In genomic region chr10:119079572-119080520, GRCh38 we compare ENCODE assay signal across 8 cellular contexts. TPM values are rescaled to one million over a fixed set of nuclear protein-coding genes. Genes with fewer than 3 reads are reported as not detected.
DNase-seq lines count a peak whose midpoint lies in the region; ATAC-seq, FAIRE-seq and TF ChIP-seq lines count a peak whose summit lies in the region.

No MANE protein-coding gene starts in this region.

- H3K27ac ChIP-seq in A549 (peak overlapping the region; percentile 96 to 99), esophagus (ENCODE audit: low read depth in 2 of 2, low read length in 1 of 2) (peak overlapping the region; percentile 93 to 96), muscle layer of duodenum (ENCODE audit: low read length) (peak overlapping the region; percentile 99)

- POLR2A ChIA-PET in A549 (lab: Yijun Ruan, JAX), result interaction anchor here (0.7 to 1.6 kb wide), 3 partner anchors 11 to 73 kb away, joined by 3 read pairs; no protein-coding TSS in a partner anchor

- H3K4me1 Mint-ChIP-seq in activated T-cell treated with anti-CD3 and anti-CD28 coated beads, Interleukin-2, amount 50 U/mL, for 24 hours (ENCODE audit: low read depth), result peaks cover 39% of the 10 kb centered on the region

- DNase-seq in A549 (ENCODE audit: low read depth in 1 of 2, low spot score in 1 of 2) (peak; percentile 76 to 80), GM13977 (ENCODE audit: low spot score) (peak; percentile 87), NCI-H2227 treated with DMSO at 0.1 percent for 48 hours (lab: John Stamatoyannopoulos, UW) (peak; percentile 20)
- DNase-seq in activated T-cell treated with anti-CD3 and anti-CD28 coated beads, Interleukin-2, amount 50 U/mL, for 24 hours, result peak; percentile 79
- peak; percentile 44 to 67 for DNase-seq in stimulated activated CD8-positive, alpha-beta memory T cell treated with anti-CD3 and anti-CD28 coated beads, Interleukin-7, amount 100 ng/mL, for 48 hours (ENCODE audit: extremely low read depth in 1 of 2, low read depth in 1 of 2)

- H3K27ac Mint-ChIP-seq in activated T-cell treated with anti-CD3 and anti-CD28 coated beads, Interleukin-2, amount 50 U/mL, for 24 hours, result peak overlapping the region; percentile 97

- H3K4me3 ChIP-seq in A549 (peak overlapping the region; percentile 85), esophagus (ENCODE audit: low read depth in 1 of 2, low read length in 2 of 2) (peak overlapping the region; percentile 70 to 93), muscle layer of duodenum (ENCODE audit: low read depth in 1 of 2, low read length in 2 of 2) (peak overlapping the region; percentile 79 to 93)

- ATAC-seq in A549 (peak; percentile 85 to 91), HG02870 (IDR thresholded peaks at IDR 0.05; ENCODE audit: unreplicated experiment) (peak; percentile 53)

- H3K9me3 ChIP-seq in A549 (no peaks in the 10 kb centered on the region), esophagus (ENCODE audit: control insufficient read depth in 2 of 2, insufficient read depth in 1 of 2, low read depth in 1 of 2, low read length in 1 of 2) (no peaks in the 10 kb centered on the region), muscle layer of duodenum (ENCODE audit: control insufficient read depth in 1 of 2, low read length in 2 of 2) (no peaks in the 10 kb centered on the region)

- H3K27me3 ChIP-seq in esophagus (ENCODE audit: control insufficient read depth in 1 of 2, insufficient read depth in 2 of 2, low read length in 2 of 2), result no peaks in the 10 kb centered on the region
- no peaks in the 10 kb centered on the region for H3K27me3 ChIP-seq in muscle layer of duodenum (ENCODE audit: low read depth, low read length)

- H3K9me3 Mint-ChIP-seq in activated T-cell treated with anti-CD3 and anti-CD28 coated beads, Interleukin-2, amount 50 U/mL, for 24 hours, result no peaks in the 10 kb centered on the region

- peak; percentile 42 for TF ChIP-seq POLR2A in A549 (IDR thresholded peaks at IDR 0.05; ENCODE audit: low read length)

- H3K4me3 Mint-ChIP-seq in activated T-cell treated with anti-CD3 and anti-CD28 coated beads, Interleukin-2, amount 50 U/mL, for 24 hours, result peak overlapping the region; percentile 98

- CTCF ChIA-PET in A549 (lab: Yijun Ruan, JAX), result no interaction called here

- TF ChIP-seq RAD21 in A549 (conservative IDR thresholded peaks at IDR 0.05 in 1 of 2, IDR thresholded peaks at IDR 0.05 in 1 of 2), result no peak

- peaks cover 58% of the 10 kb centered on the region for H3K36me3 Mint-ChIP-seq in activated T-cell treated with anti-CD3 and anti-CD28 coated beads, Interleukin-2, amount 50 U/mL, for 24 hours (ENCODE audit: low read depth)

- no peaks in the 10 kb centered on the region for H3K36me3 ChIP-seq in esophagus (ENCODE audit: control insufficient read depth in 2 of 2, insufficient read depth in 2 of 2, low read length in 1 of 2)
- peaks cover 0 to 6% of the 10 kb centered on the region in 2 donors for H3K36me3 ChIP-seq in muscle layer of duodenum (ENCODE audit: control insufficient read depth in 1 of 2, insufficient read depth in 2 of 2, low read length in 2 of 2)

- H3K4me2 ChIP-seq in A549, result peak overlapping the region; percentile 98

- no peaks in the 10 kb centered on the region for H3K27me3 Mint-ChIP-seq in activated T-cell treated with anti-CD3 and anti-CD28 coated beads, Interleukin-2, amount 50 U/mL, for 24 hours

- WGBS in A549 (ENCODE audit: missing lambda C conversion rate), result 2% methylated on average over 38 of the region's 49 CpGs
- WGBS in esophagus, 2 donors, result 0% methylated on average over 41 to 49 of the region's 49 CpGs

- no peak for FAIRE-seq in A549 (lab: Jason Lieb, UNC)

- TF ChIP-seq CTCF in A549 (IDR thresholded peaks at IDR 0.05) (no peak), GM13977 (IDR thresholded peaks at IDR 0.05; ENCODE audit: extremely low read depth, insufficient read depth, missing control alignments) (no peak)

- in situ Hi-C loops in GM13977 (cut with MboI; ENCODE audit: low pct_unique_long_range_greater_than_20kb, low sequenced_read_pairs, unreplicated experiment), result no loop called here

- H3K4me1 ChIP-seq in A549 (peaks cover 34% of the 10 kb centered on the region; the same call in 2 of the 3 replicates), esophagus (ENCODE audit: control insufficient read depth in 2 of 2, insufficient read depth in 2 of 2, low read length in 1 of 2) (peaks cover 0 to 2% of the 10 kb centered on the region in 2 donors), muscle layer of duodenum (ENCODE audit: control insufficient read depth in 1 of 2, insufficient read depth in 2 of 2, low read length in 2 of 2) (peaks cover 7 to 29% of the 10 kb centered on the region in 2 donors)

- TF ChIP-seq EP300 in A549 (IDR thresholded peaks at IDR 0.05), result no peak

TF ChIP-seq in A549, 52 proteins besides CTCF, POLR2A, EP300 and RAD21 (continues in another document):
- TF ChIP-seq JUNB (IDR thresholded peaks at IDR 0.05) (no peak), FOSL2 (IDR thresholded peaks at IDR 0.05) (no peak), FOSL2 (CRISPR knock-in tag; IDR thresholded peaks at IDR 0.05) (no peak), TFCP2L1 (CRISPR knock-in tag; IDR thresholded peaks at IDR 0.05) (0 out of 2 replicates have a peak, but pooled peaks have one; percentile 40), HOXB5 (CRISPR knock-in tag; IDR thresholded peaks at IDR 0.05) (0 out of 2 replicates have a peak, but pooled peaks have one; percentile 22), ELK1 (IDR thresholded peaks at IDR 0.05; ENCODE audit: low read depth, low read length) (no peak), CHD2 (IDR thresholded peaks at IDR 0.05; ENCODE audit: low read length, partially characterized antibody) (peak; percentile 60), HOXB13 (CRISPR knock-in tag; IDR thresholded peaks at IDR 0.05; ENCODE audit: low read depth) (no peak), TP53 (CRISPR knock-in tag; IDR thresholded peaks at IDR 0.05) (peak; percentile 68; the same call in 1 of the 2 replicates), HOXA7 (CRISPR knock-in tag; IDR thresholded peaks at IDR 0.05) (no peak), SREBF2 (IDR thresholded peaks at IDR 0.05) (no peak), ESRRA (IDR thresholded peaks at IDR 0.05; ENCODE audit: borderline replicate concordance, low read length) (0 out of 2 replicates have a peak, but pooled peaks have one; percentile 20)
- TF ChIP-seq, protein P1, sequence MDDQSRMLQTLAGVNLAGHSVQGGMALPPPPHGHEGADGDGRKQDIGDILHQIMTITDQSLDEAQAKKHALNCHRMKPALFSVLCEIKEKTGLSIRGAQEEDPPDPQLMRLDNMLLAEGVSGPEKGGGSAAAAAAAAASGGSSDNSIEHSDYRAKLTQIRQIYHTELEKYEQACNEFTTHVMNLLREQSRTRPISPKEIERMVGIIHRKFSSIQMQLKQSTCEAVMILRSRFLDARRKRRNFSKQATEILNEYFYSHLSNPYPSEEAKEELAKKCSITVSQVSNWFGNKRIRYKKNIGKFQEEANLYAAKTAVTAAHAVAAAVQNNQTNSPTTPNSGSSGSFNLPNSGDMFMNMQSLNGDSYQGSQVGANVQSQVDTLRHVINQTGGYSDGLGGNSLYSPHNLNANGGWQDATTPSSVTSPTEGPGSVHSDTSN (IDR thresholded peaks at IDR 0.05), result no peak

RNA-seq across cellular contexts. Expression of gene EIF3A, which starts 0.8 kb away (rescaled TPM):
- polyA plus RNA-seq in A549 (2011; rRNA removed) (71.0 and 134 TPM in 2 replicates), A549 (2017; fragmentation: RNase III; extraction: RNeasy Plus Mini Kit Qiagen cat#74134 plus additional on column Dnase treatment) (144 to 154 TPM (median 152 TPM) in 3 replicates), esophagus (10 to 100 TPM; 32.3 to 51.0 TPM)
- 18.8 and 19.5 TPM in 2 replicates for polyA plus RNA-seq in A549 (2012; cell fraction: cytosol; rRNA removed)
- polyA plus RNA-seq in A549 (2012; cell fraction: nucleus; rRNA removed), result 18.9 and 40.6 TPM in 2 replicates
- 75.2 and 82.9 TPM in 2 replicates for polyA minus RNA-seq in A549 (2011; rRNA and poly(A)+ RNA removed)

RNA-seq across cellular contexts. Expression of gene DENND10, which starts 24.1 kb away (rescaled TPM):
- polyA plus RNA-seq in A549 (2011; rRNA removed), result 88.6 and 94.3 TPM in 2 replicates
- polyA plus RNA-seq in A549 (2012; cell fraction: cytosol; rRNA removed), result 41.4 and 43.8 TPM in 2 replicates
- polyA plus RNA-seq in A549 (2012; cell fraction: nucleus; rRNA removed), result 22.6 and 26.0 TPM in 2 replicates
- polyA plus RNA-seq in A549 (2017; fragmentation: RNase III; extraction: RNeasy Plus Mini Kit Qiagen cat#74134 plus additional on column Dnase treatment), result 47.1 to 49.7 TPM (median 48.4 TPM) in 3 replicates
- polyA minus RNA-seq in A549 (2011; rRNA and poly(A)+ RNA removed), result 47.4 and 66.9 TPM in 2 replicates
- polyA plus RNA-seq in esophagus, result 10 to 100 TPM; 20.4 to 26.2 TPM

RNA-seq across cellular contexts. Expression of gene NANOS1, which starts 50.3 kb away (rescaled TPM):
- 2.7 and 2.9 TPM in 2 replicates for polyA plus RNA-seq in A549 (2011; rRNA removed)
- polyA plus RNA-seq in A549 (2012; cell fraction: cytosol; rRNA removed), result 1.6 and 2.7 TPM in 2 replicates
- polyA plus RNA-seq in A549 (2012; cell fraction: nucleus; rRNA removed), result 0.69 and 1.2 TPM in 2 replicates
- 1.4 to 1.7 TPM (median 1.7 TPM) in 3 replicates for polyA plus RNA-seq in A549 (2017; fragmentation: RNase III; extraction: RNeasy Plus Mini Kit Qiagen cat#74134 plus additional on column Dnase treatment)
- polyA minus RNA-seq in A549 (2011; rRNA and poly(A)+ RNA removed), result 0.33 and 0.34 TPM in 2 replicates
- polyA plus RNA-seq in esophagus, result 1 to 10 TPM; 1.1 to 1.3 TPM

Comparison
In these comparisons a context has a peak if more than half of its experiments do, and no peak if none do; other contexts are left out.
1. Peak in every context shown above with its lines: DNase-seq, ATAC-seq, H3K4me3 ChIP-seq and H3K27ac ChIP-seq.
2. DNase-seq: peak in every context shown above with its lines; median percentile 87 in GM13977; 79 in activated T-cell treated with anti-CD3 and anti-CD28 coated beads, Interleukin-2, amount 50 U/mL, for 24 hours; 78 in A549; 56 in stimulated activated CD8-positive, alpha-beta memory T cell treated with anti-CD3 and anti-CD28 coated beads, Interleukin-7, amount 100 ng/mL, for 48 hours; 20 in NCI-H2227 treated with DMSO at 0.1 percent for 48 hours.